ENCODE assay signal across 13 cellular contexts in genomic region chr17:82787081-82787848, GRCh38. TPM values are rescaled to one million over a fixed set of nuclear protein-coding genes. Genes with fewer than 3 reads are reported as not detected.
A peak's percentile ranks its signal among the peaks of the same experiment; 100 is the strongest.
DNase-seq lines count a peak whose midpoint lies in the region; ATAC-seq and TF ChIP-seq lines count a peak whose summit lies in the region.
"Had no signal": no experiment of that assay in that cellular context is flagged by ENCODE, and none has a peak within 500 bp of the region (broad histone marks: within the 10 kb centered on the region; RNA-seq: fewer than 3 reads in every experiment).

No MANE protein-coding gene starts in this region.

- dilution Hi-C loops in IMR-90 (cut with HindIII; ENCODE audit: low sequenced_read_pairs, unreplicated experiment): no loop called here

- H3K4me3 ChIP-seq in IMR-90 (ENCODE audit: insufficient read depth, low read depth, low read length) (no peak overlapping the region), OCI-LY1 (ENCODE audit: low read depth, low read length, poor library complexity, severe bottlenecking) (no peak overlapping the region), foreskin fibroblast (ENCODE audit: low read depth in 1 of 2, low read length in 2 of 2) (no peak overlapping the region), smooth muscle cell (no peak overlapping the region)

- no peak for TF ChIP-seq RAD21 in IMR-90 (IDR thresholded peaks at IDR 0.05; ENCODE audit: low read length)

- H2BK5ac ChIP-seq in IMR-90 (ENCODE audit: low read depth, low read length, poor library complexity, severe bottlenecking): no peak overlapping the region

- H3K9ac ChIP-seq in IMR-90 (ENCODE audit: low read depth, low read length) (no peak overlapping the region), OCI-LY1 (ENCODE audit: low read length) (no peak overlapping the region), smooth muscle cell (ENCODE audit: low read depth) (no peak overlapping the region)

- H3K27ac ChIP-seq in IMR-90 (ENCODE audit: insufficient read depth, low read length) (no peak overlapping the region), OCI-LY1 (ENCODE audit: low read depth, low read length, poor library complexity, severe bottlenecking) (peak overlapping the region; percentile 29), smooth muscle cell (ENCODE audit: low read depth) (peak overlapping the region; percentile 17)

- H2AK9ac ChIP-seq in IMR-90 (replicated peaks; ENCODE audit: low read depth, low read length, poor library complexity): peak overlapping the region; percentile 24

- TF ChIP-seq POLR2A in IMR-90 (IDR thresholded peaks at IDR 0.05; ENCODE audit: low read depth, low read length): no peak

- peaks cover 3 to 44% of the 10 kb centered on the region in 2 experiments for H3K79me1 ChIP-seq in IMR-90 (ENCODE audit: low read depth in 1 of 2, low read length in 2 of 2)

- H4K5ac ChIP-seq in IMR-90 (ENCODE audit: low read depth, low read length): no peak overlapping the region

- ATAC-seq in IMR-90 (ENCODE audit: low read depth) (no peak), GM21526 (IDR thresholded peaks at IDR 0.05; ENCODE audit: low FRiP score, unreplicated experiment) (no peak), HG03159 (IDR thresholded peaks at IDR 0.05; ENCODE audit: unreplicated experiment) (no peak), HG03378 (IDR thresholded peaks at IDR 0.05; ENCODE audit: unreplicated experiment) (no peak), SK-N-SH treated with all-trans-retinoic acid at 6 μM for 48 hours (no peak)

- no peaks in the 10 kb centered on the region for H3K27me3 ChIP-seq in IMR-90 (ENCODE audit: control insufficient read depth, insufficient read depth, low read length)
- no peaks in the 10 kb centered on the region for H3K27me3 ChIP-seq in OCI-LY1 (ENCODE audit: insufficient read depth, low read length)
- no peaks in the 10 kb centered on the region for H3K27me3 ChIP-seq in smooth muscle cell (ENCODE audit: low read depth)

- POLR2A ChIA-PET in IMR-90 (lab: Charles Lee; ENCODE audit: unreplicated experiment): no interaction called here

- H3K9me2 ChIP-seq in OCI-LY1 (ENCODE audit: low read depth, low read length): no peaks in the 10 kb centered on the region

- no peak overlapping the region for H3K56ac ChIP-seq in IMR-90 (ENCODE audit: extremely low read depth, insufficient read depth, low read length)

- H3K36me3 ChIP-seq in IMR-90 (ENCODE audit: control insufficient read depth, insufficient read depth, low read length): peaks cover 14% of the 10 kb centered on the region
- H3K36me3 ChIP-seq in OCI-LY1 (ENCODE audit: insufficient read depth, low read length): peaks cover 20% of the 10 kb centered on the region; the same call in 1 of the 2 replicates
- H3K36me3 ChIP-seq in smooth muscle cell (ENCODE audit: low read depth): no peaks in the 10 kb centered on the region

- no peak overlapping the region for H2AK5ac ChIP-seq in IMR-90 (ENCODE audit: low read depth, low read length)

- WGBS in IMR-90 (ENCODE audit: extremely low coverage in 2 of 2, insufficient read length in 1 of 2), 2 experiments: 99% methylated on average over 7 of the region's 27 CpGs; no CpG with 5 or more reads in 1 of the 2 experiments
- 91% methylated on average over 27 of the region's 27 CpGs for WGBS in smooth muscle cell (ENCODE audit: low lambda C conversion rate)

- no peak overlapping the region for H3K23ac ChIP-seq in IMR-90 (ENCODE audit: low read depth, low read length)

- no peak overlapping the region for H3K14ac ChIP-seq in IMR-90 (replicated peaks; ENCODE audit: low read depth, low read length)

- in situ Hi-C loops in IMR-90 (cut with MboI; ENCODE audit: low sequenced_read_pairs): no loop called here

- intact Hi-C loops in IMR-90 (cut with micrococcal nuclease): no loop called here

- no peak overlapping the region; the same call in 1 of the 2 replicates for H2BK120ac ChIP-seq in IMR-90 (ENCODE audit: low read depth, low read length)

- CTCF ChIA-PET in IMR-90 (lab: Yijun Ruan, JAX): no interaction called here

- H3K4ac ChIP-seq in IMR-90 (ENCODE audit: low read depth, low read length): no peak overlapping the region

- peaks cover 5% of the 10 kb centered on the region; the same call in 1 of the 2 replicates for H3K9me1 ChIP-seq in IMR-90 (ENCODE audit: insufficient read depth, low read length)

- no peak overlapping the region for H4K8ac ChIP-seq in IMR-90 (ENCODE audit: low read depth in 2 of 2, low read length in 2 of 2)

- no peak for DNase-seq in IMR-90
- DNase-seq in foreskin fibroblast: peak; percentile 23 to 62
- DNase-seq in smooth muscle cell (lab: John Stamatoyannopoulos, UW; ENCODE audit: unreplicated experiment): no peak
- DNase-seq: EL; NCI-H446 treated with DMSO at 0.1 percent for 48 hours; stimulated activated CD4-positive, alpha-beta T cell treated with anti-CD3 and anti-CD28 coated beads, Interleukin-1b, Interleukin-23, amount 100 ng/mL, for 48 hours had no signal

- H3K4me1 ChIP-seq in IMR-90 (ENCODE audit: control insufficient read depth, insufficient read depth, low read length) (peaks cover 7% of the 10 kb centered on the region), OCI-LY1 (ENCODE audit: insufficient read depth, low read length, severe bottlenecking) (peaks cover 9% of the 10 kb centered on the region), smooth muscle cell (ENCODE audit: low read depth) (no peaks in the 10 kb centered on the region)

- TF ChIP-seq CTCF in IMR-90 (conservative IDR thresholded peaks at IDR 0.05; ENCODE audit: low read depth, low read length) (no peak), OCI-LY1 (IDR thresholded peaks at IDR 0.05; ENCODE audit: low read length) (no peak), foreskin fibroblast (IDR thresholded peaks at IDR 0.05; ENCODE audit: low read depth, low read length) (no peak), smooth muscle cell (IDR thresholded peaks at IDR 0.05; ENCODE audit: borderline replicate concordance, insufficient read depth, poor library complexity, severe bottlenecking) (no peak)

- H4K20me1 ChIP-seq in IMR-90 (ENCODE audit: insufficient read depth, low read length) (peaks cover 9% of the 10 kb centered on the region), OCI-LY1 (ENCODE audit: insufficient read depth, low read length) (no peaks in the 10 kb centered on the region), smooth muscle cell (ENCODE audit: low read depth) (no peaks in the 10 kb centered on the region)

- no peak overlapping the region for H4K91ac ChIP-seq in IMR-90 (ENCODE audit: insufficient read depth, low read depth, low read length)

- H3F3A ChIP-seq in OCI-LY1 (ENCODE audit: insufficient read depth, low read length) (no peaks in the 10 kb centered on the region), smooth muscle cell (ENCODE audit: low read depth) (no peaks in the 10 kb centered on the region)

- H3K79me2 ChIP-seq in OCI-LY1 (ENCODE audit: insufficient read depth, low read length): no peaks in the 10 kb centered on the region
- peaks cover 2% of the 10 kb centered on the region for H3K79me2 ChIP-seq in smooth muscle cell (ENCODE audit: low read depth)

- no peaks in the 10 kb centered on the region for H3K9me3 ChIP-seq in IMR-90 (ENCODE audit: control insufficient read depth, insufficient read depth, low read length)
- no peaks in the 10 kb centered on the region for H3K9me3 ChIP-seq in OCI-LY1 (ENCODE audit: low read length)
- no peaks in the 10 kb centered on the region for H3K9me3 ChIP-seq in smooth muscle cell (replicated peaks; ENCODE audit: low read depth)

- H2AFZ ChIP-seq in IMR-90 (replicated peaks; ENCODE audit: low read length, poor library complexity): no peak overlapping the region
- H2AFZ ChIP-seq in OCI-LY1 (ENCODE audit: low read length): no peak overlapping the region
- no peak overlapping the region for H2AFZ ChIP-seq in smooth muscle cell (ENCODE audit: low read depth)

- BruUV-seq in IMR-90 (replicated peaks; lab: Mats Ljungman, UMichigan): no TSS peak

- no peak overlapping the region for H3K4me2 ChIP-seq in IMR-90 (ENCODE audit: low read depth, low read length)
- no peak overlapping the region for H3K4me2 ChIP-seq in OCI-LY1 (ENCODE audit: low read length)
- H3K4me2 ChIP-seq in smooth muscle cell: no peak overlapping the region

- H2BK15ac ChIP-seq in IMR-90 (ENCODE audit: low read depth, low read length): no peak overlapping the region

- no peak overlapping the region for H3K18ac ChIP-seq in IMR-90 (ENCODE audit: low read depth, low read length)

- H2BK20ac ChIP-seq in IMR-90 (ENCODE audit: low read depth, low read length): no peak overlapping the region

TF ChIP-seq in IMR-90, 13 proteins besides CTCF, POLR2A, EP300 and RAD21:
- no peak for TF ChIP-seq BHLHE40 (IDR thresholded peaks at IDR 0.05; ENCODE audit: low read depth, low read length)
TF ChIP-seq in IMR-90: peak in this region for 0.

TF ChIP-seq in SK-N-SH treated with all-trans-retinoic acid at 6 μM for 48 hours, 23 proteins besides CTCF, POLR2A, EP300 and RAD21 (continues in another document):
- TF ChIP-seq RARB (CRISPR knock-in tag; IDR thresholded peaks at IDR 0.05) (no peak), OSR1 (CRISPR knock-in tag; IDR thresholded peaks at IDR 0.05) (no peak), ZNF565 (CRISPR knock-in tag; conservative IDR thresholded peaks at IDR 0.05; ENCODE audit: low read depth) (no peak), ARNTL (CRISPR knock-in tag; IDR thresholded peaks at IDR 0.05; ENCODE audit: borderline replicate concordance, low read depth) (no peak)

RNA-seq across cellular contexts. Expression of gene TBCD, which starts 35.4 kb away (rescaled TPM):
- total RNA-seq in IMR-90 (2012; rRNA removed) (21.7 and 21.9 TPM in 2 replicates), smooth muscle cell (29.1 and 31.5 TPM in 2 replicates)
- polyA plus RNA-seq in IMR-90 (2012; rRNA removed) (54.5 and 68.0 TPM in 2 replicates), smooth muscle cell (38.8 and 45.3 TPM in 2 replicates)
- 49.7 and 56.9 TPM in 2 replicates for polyA plus RNA-seq in IMR-90 (2012; cell fraction: cytosol; rRNA removed)
- polyA plus RNA-seq in IMR-90 (2012; cell fraction: nucleus; rRNA removed; ENCODE audit: low replicate concordance): 73.6 and 189 TPM in 2 replicates

RNA-seq across cellular contexts. Expression of gene FN3K, which starts 51.9 kb away (rescaled TPM):
- total RNA-seq in IMR-90 (2012; rRNA removed) (0.83 and 0.90 TPM in 2 replicates), smooth muscle cell (0.94 and 1.3 TPM in 2 replicates)
- polyA plus RNA-seq in IMR-90 (2012; rRNA removed) (2.0 and 2.9 TPM in 2 replicates), smooth muscle cell (1.2 and 2.5 TPM in 2 replicates)
- polyA plus RNA-seq in IMR-90 (2012; cell fraction: cytosol; rRNA removed): 3.7 and 4.9 TPM in 2 replicates
- 8.8 and 25.0 TPM in 2 replicates for polyA plus RNA-seq in IMR-90 (2012; cell fraction: nucleus; rRNA removed; ENCODE audit: low replicate concordance)

RNA-seq across cellular contexts. Expression of gene ZNF750, which starts 52.6 kb away (rescaled TPM):
- total RNA-seq in IMR-90 (2012; rRNA removed): not detected in 2 replicates
- polyA plus RNA-seq in IMR-90 (2012; rRNA removed): not detected in 2 replicates
- polyA plus RNA-seq in IMR-90 (2012; cell fraction: cytosol; rRNA removed): not detected in 2 replicates
- 0.07 TPM in 1 of 2 replicates, not detected in the other for polyA plus RNA-seq in IMR-90 (2012; cell fraction: nucleus; rRNA removed; ENCODE audit: low replicate concordance)
- total RNA-seq in smooth muscle cell: 4.5 and 7.1 TPM in 2 replicates
- polyA plus RNA-seq in smooth muscle cell: 0.93 and 3.2 TPM in 2 replicates
- total RNA-seq: subcutaneous adipose tissue; T-helper 2 cell treated with Interferon-gamma antibody and Interleukin-4, amounts not matched to agents 100 ng/mL and 5 ng/mL, for 36 hours had no signal

Comparison
In these comparisons a context has a peak if more than half of its experiments do, and no peak if none do; other contexts are left out.
1. DNase-seq: peak in foreskin fibroblast (2 of 2); none in IMR-90 (single experiment) and smooth muscle cell (single experiment).